ENCODE assay signal across 19 cellular contexts in the genomic region with DNA sequence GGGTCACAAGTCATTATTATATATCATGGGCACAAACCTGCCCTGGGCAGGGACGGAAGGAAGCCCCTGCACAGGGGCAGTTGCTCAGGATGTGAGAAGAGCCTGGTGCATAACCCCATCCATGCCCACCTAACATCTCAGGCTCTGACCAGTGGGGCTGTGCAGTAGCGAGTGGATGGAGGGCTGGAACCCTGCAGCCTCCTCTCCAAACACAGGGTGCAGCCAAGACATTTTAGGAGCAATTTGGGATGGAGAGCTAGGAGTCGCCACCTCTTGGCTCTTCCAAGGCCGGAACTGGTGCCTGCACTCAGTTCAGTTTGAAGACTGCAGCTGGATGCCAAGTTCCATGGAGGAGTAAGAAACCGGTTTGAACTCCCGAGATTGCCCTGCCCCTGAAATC.
"Had no signal": no experiment of that assay in that cellular context is flagged by ENCODE, and none has a peak within 500 bp of the region (broad histone marks: within the 10 kb centered on the region; RNA-seq: fewer than 3 reads in every experiment).

No MANE protein-coding gene starts in this region.

- H3K36me3 Mint-ChIP-seq: brain had no signal

- H3K27me3 Mint-ChIP-seq: naive B cell, T-cell had no signal

- ATAC-seq: left lung, T-cell, upper lobe of right lung had no signal

- H3K27ac Mint-ChIP-seq: brain had no signal

- H3K27me3 ChIP-seq: esophagus squamous epithelium, left lung, ovary, sigmoid colon, spleen, stomach, upper lobe of right lung had no signal

- H3K4me1 Mint-ChIP-seq: brain had no signal

- H3K4me2 ChIP-seq: SK-N-SH had no signal

- DNase-seq: activated naive CD4-positive, alpha-beta T cell; amygdala; central memory CD4-positive, alpha-beta T cell; cortex of kidney; effector CD4-positive, alpha-beta T cell; esophagus squamous epithelium; hippocampal formation; left lung; naive B cell; ovary; sigmoid colon; SK-N-SH; spleen; stomach; T-cell; upper lobe of right lung had no signal

- H3K36me3 ChIP-seq: ovary had no signal

- H3K4me3 ChIP-seq: esophagus squamous epithelium, left lung, ovary, sigmoid colon, stomach, thoracic aorta, upper lobe of right lung had no signal

- H3K9me3 Mint-ChIP-seq: T-cell had no signal

- H3K9ac ChIP-seq: SK-N-SH had no signal

- H3K4me3 Mint-ChIP-seq: brain had no signal

- H3K9me3 ChIP-seq: left lung, ovary, sigmoid colon, SK-N-SH, stomach, thoracic aorta, upper lobe of right lung had no signal

- H3K27ac ChIP-seq: esophagus squamous epithelium, left lung, ovary, sigmoid colon, stomach, thoracic aorta, upper lobe of right lung, VCaP had no signal
